ENCODE assay signal across 25 cellular contexts in genomic region chr12:65899289-65899688, GRCh38.
DNase-seq lines count a peak whose midpoint lies in the region; ATAC-seq and TF ChIP-seq lines count a peak whose summit lies in the region.
"Had no signal": no experiment of that assay in that cellular context is flagged by ENCODE, and none has a peak within 500 bp of the region (broad histone marks: within the 10 kb centered on the region; RNA-seq: fewer than 3 reads in every experiment).

No MANE protein-coding gene starts in this region.

- no peaks in the 10 kb centered on the region for H3K36me3 Mint-ChIP-seq in stimulated activated naive B cell treated with anti-CD40 and anti-IgM and Interleukin-4, amounts not matched to agents 10 μg/mL and 1 μg/mL and 100 μg/mL, for 72 hours
- H3K36me3 Mint-ChIP-seq: activated naive CD4-positive, alpha-beta T cell treated with anti-CD3 and anti-CD28 coated beads, Interleukin-2, amount 50 U/mL, for 72 hours; CD14-positive monocyte; stimulated activated memory B cell treated with anti-CD40 and anti-IgM and Interleukin-4, amounts not matched to agents 10 μg/mL and 1 μg/mL and 100 μg/mL, for 72 hours had no signal

- TF ChIP-seq CTCF in HCT116 (IDR thresholded peaks at IDR 0.05 in 2 of 3, conservative IDR thresholded peaks at IDR 0.05 in 1 of 3; ENCODE audit: borderline replicate concordance in 1 of 3, insufficient read depth in 1 of 3, low read depth in 2 of 3, low read length in 2 of 3): no peak
- TF ChIP-seq CTCF in RWPE2 (IDR thresholded peaks at IDR 0.05; ENCODE audit: poor library complexity, severe bottlenecking): no peak
- TF ChIP-seq CTCF in hepatocyte (IDR thresholded peaks at IDR 0.05; ENCODE audit: poor library complexity): no peak
- no peak for TF ChIP-seq CTCF in Peyer's patch (IDR thresholded peaks at IDR 0.05)

- H3K27me3 ChIP-seq in HCT116 (ENCODE audit: insufficient read depth, low read length): no peaks in the 10 kb centered on the region
- no peaks in the 10 kb centered on the region for H3K27me3 ChIP-seq in RWPE2 (ENCODE audit: insufficient read depth, poor library complexity, severe bottlenecking)
- H3K27me3 ChIP-seq in hepatocyte: no peaks in the 10 kb centered on the region
- no peaks in the 10 kb centered on the region for H3K27me3 ChIP-seq in trophoblast cell (ENCODE audit: insufficient read depth, low read length)
- H3K27me3 ChIP-seq in Peyer's patch: no peaks in the 10 kb centered on the region
- H3K27me3 ChIP-seq: suprapubic skin, uterus had no signal

- H2BK12ac ChIP-seq in trophoblast cell (ENCODE audit: low read length): no peak overlapping the region

- POLR2A ChIA-PET in HCT116 (lab: Charles Lee): no interaction called here

- H3K18ac ChIP-seq in trophoblast cell (ENCODE audit: low read length): no peak overlapping the region

- H3K79me1 ChIP-seq in trophoblast cell (ENCODE audit: low read length): peaks cover 12% of the 10 kb centered on the region

- no peaks in the 10 kb centered on the region for H3K9me2 ChIP-seq in HCT116 (ENCODE audit: insufficient read depth)
- no peaks in the 10 kb centered on the region for H3K9me2 ChIP-seq in hepatocyte (replicated peaks; ENCODE audit: insufficient read depth)

- H3K79me2 ChIP-seq in HCT116 (ENCODE audit: insufficient read depth, low read length) (peaks cover 100% of the 10 kb centered on the region), hepatocyte (peaks cover 39% of the 10 kb centered on the region), trophoblast cell (ENCODE audit: control insufficient read depth, insufficient read depth, low read length, poor library complexity) (no peaks in the 10 kb centered on the region)

- no TSS peak for BruUV-seq in HCT116 (replicated peaks; lab: Mats Ljungman, UMichigan)

- no peak for TF ChIP-seq POLR2A in HCT116 (IDR thresholded peaks at IDR 0.05; ENCODE audit: borderline replicate concordance, extremely low read depth, insufficient read depth, insufficient read length)
- no peak for TF ChIP-seq POLR2A in Peyer's patch (IDR thresholded peaks at IDR 0.05)

- DNase-seq in HCT116 (ENCODE audit: low read depth, low spot score) (no peak), RWPE2 (ENCODE audit: low spot score) (no peak), hepatocyte (ENCODE audit: low spot score) (no peak), trophoblast cell (peak; percentile 70 to 89), NCI-H1930 (lab: John Stamatoyannopoulos, UW) (no peak), Peyer's patch (no peak)
- DNase-seq in stimulated activated naive B cell treated with anti-CD40 and anti-IgM and Interleukin-4, amounts not matched to agents 10 μg/mL and 1 μg/mL and 100 μg/mL, for 72 hours: no peak
- DNase-seq: activated CD8-positive, alpha-beta memory T cell treated with anti-CD3 and anti-CD28 coated beads, Interleukin-2, amount 50 U/mL, for 4 hours; anterior cingulate cortex; central memory CD4-positive, alpha-beta T cell; dorsolateral prefrontal cortex; NCI-H146; NCI-H2171; NCI-H524; occipital lobe; retina; stimulated activated CD4-positive, alpha-beta T cell treated with anti-CD3 and anti-CD28 coated beads, Interleukin-2, amount 100 ng/mL, for 48 hours; T-helper 9 cell; uterus had no signal

- H3K4me1 Mint-ChIP-seq in stimulated activated naive B cell treated with anti-CD40 and anti-IgM and Interleukin-4, amounts not matched to agents 10 μg/mL and 1 μg/mL and 100 μg/mL, for 72 hours: no peaks in the 10 kb centered on the region
- H3K4me1 Mint-ChIP-seq: stimulated activated memory B cell treated with anti-CD40 and anti-IgM and Interleukin-4, amounts not matched to agents 10 μg/mL and 1 μg/mL and 100 μg/mL, for 72 hours had no signal

- H3K4me1 ChIP-seq in HCT116 (ENCODE audit: control insufficient read depth in 1 of 2, insufficient read depth in 2 of 2, low read length in 2 of 2) (peaks cover 79 to 96% of the 10 kb centered on the region in 2 experiments), RWPE2 (ENCODE audit: insufficient read depth, poor library complexity, severe bottlenecking) (peaks cover 37% of the 10 kb centered on the region), hepatocyte (ENCODE audit: insufficient read depth) (peaks cover 34% of the 10 kb centered on the region), trophoblast cell (ENCODE audit: control insufficient read depth in 1 of 2, insufficient read depth in 2 of 2, low read length in 2 of 2) (peaks cover 2 to 17% of the 10 kb centered on the region in 2 experiments), Peyer's patch (no peaks in the 10 kb centered on the region)
- H3K4me1 ChIP-seq: suprapubic skin, uterus had no signal

- H3K27me3 Mint-ChIP-seq in stimulated activated naive B cell treated with anti-CD40 and anti-IgM and Interleukin-4, amounts not matched to agents 10 μg/mL and 1 μg/mL and 100 μg/mL, for 72 hours: peaks cover 5 to 6% of the 10 kb centered on the region in 2 donors

- ATAC-seq in HCT116: no peak
- ATAC-seq in RWPE2 (ENCODE audit: low read depth): no peak
- ATAC-seq in stimulated activated naive B cell treated with anti-CD40 and anti-IgM and Interleukin-4, amounts not matched to agents 10 μg/mL and 1 μg/mL and 100 μg/mL, for 72 hours (replicated peaks): no peak
- ATAC-seq: activated naive CD4-positive, alpha-beta T cell treated with anti-CD3 and anti-CD28 coated beads, Interleukin-2, amount 50 U/mL, for 72 hours; stimulated activated memory B cell treated with anti-CD40 and anti-IgM and Interleukin-4, amounts not matched to agents 10 μg/mL and 1 μg/mL and 100 μg/mL, for 72 hours had no signal

- H4K20me1 ChIP-seq in HCT116 (ENCODE audit: insufficient read depth) (peaks cover 28% of the 10 kb centered on the region; the same call in 1 of the 2 replicates), hepatocyte (ENCODE audit: insufficient read depth, poor library complexity, severe bottlenecking) (no peaks in the 10 kb centered on the region)

- no peak overlapping the region for H3K4me3 Mint-ChIP-seq in stimulated activated naive B cell treated with anti-CD40 and anti-IgM and Interleukin-4, amounts not matched to agents 10 μg/mL and 1 μg/mL and 100 μg/mL, for 72 hours
- H3K4me3 Mint-ChIP-seq: CD14-positive monocyte; stimulated activated memory B cell treated with anti-CD40 and anti-IgM and Interleukin-4, amounts not matched to agents 10 μg/mL and 1 μg/mL and 100 μg/mL, for 72 hours had no signal

- H4K12ac ChIP-seq in trophoblast cell (ENCODE audit: low read depth, low read length): no peak overlapping the region

- no peak overlapping the region for H3K23ac ChIP-seq in trophoblast cell (ENCODE audit: low read length)

- intact Hi-C loops in HCT116 (cut with micrococcal nuclease): no loop called here

- CTCF ChIA-PET in HCT116 (lab: Charles Lee): no interaction called here

- H3K4me2 ChIP-seq in HCT116 (ENCODE audit: low read length) (no peak overlapping the region), hepatocyte (no peak overlapping the region), trophoblast cell (ENCODE audit: low read length) (no peak overlapping the region)
- H3K4me2 ChIP-seq: KMS-11 had no signal

- peak overlapping the region; percentile 50; the same call in 1 of the 2 replicates for H3K27ac ChIP-seq in HCT116 (ENCODE audit: low read depth, low read length)
- peak overlapping the region; percentile 47 for H3K27ac ChIP-seq in RWPE2 (ENCODE audit: poor library complexity, severe bottlenecking)
- peak overlapping the region; percentile 14 for H3K27ac ChIP-seq in hepatocyte
- peak overlapping the region; percentile 78 for H3K27ac ChIP-seq in trophoblast cell (ENCODE audit: low read depth, low read length)
- no peak overlapping the region for H3K27ac ChIP-seq in Peyer's patch
- H3K27ac ChIP-seq: dorsolateral prefrontal cortex, KMS-11, suprapubic skin, uterus had no signal

- H3K9ac ChIP-seq in HCT116 (ENCODE audit: low read length): no peak overlapping the region
- H3K9ac ChIP-seq in trophoblast cell (ENCODE audit: low read length): no peak overlapping the region
- H3K9ac ChIP-seq: KMS-11 had no signal

- H2BK120ac ChIP-seq in trophoblast cell (ENCODE audit: insufficient read depth, low read length, poor library complexity): no peak overlapping the region

- H2AFZ ChIP-seq in HCT116 (ENCODE audit: low read depth, low read length, poor library complexity, severe bottlenecking): no peak overlapping the region
- H2AFZ ChIP-seq in hepatocyte: no peak overlapping the region
- H2AFZ ChIP-seq in trophoblast cell (ENCODE audit: insufficient read depth, low read length, poor library complexity): no peak overlapping the region

- H4K91ac ChIP-seq in trophoblast cell (ENCODE audit: low read depth, low read length): no peak overlapping the region

- no peak overlapping the region for H3K4ac ChIP-seq in trophoblast cell (ENCODE audit: low read depth, low read length)

- no peak overlapping the region for H2BK5ac ChIP-seq in trophoblast cell (ENCODE audit: low read depth, low read length, poor library complexity)

- no peak overlapping the region for H4K8ac ChIP-seq in trophoblast cell (ENCODE audit: low read depth, low read length)

- RAD21 ChIA-PET in HCT116 (lab: Charles Lee; ENCODE audit: low non-redundant PET in 1 of 2, low total read pairs in 2 of 2, uncharacterized antibody in 2 of 2, unreplicated experiment in 2 of 2): no interaction called here

- H3K36me3 ChIP-seq in HCT116 (ENCODE audit: control insufficient read depth in 1 of 2, insufficient read depth in 2 of 2, low read length in 2 of 2) (no peaks in the 10 kb centered on the region; a peak in 2 of 4 replicates), RWPE2 (ENCODE audit: low read depth) (peaks cover 93% of the 10 kb centered on the region), hepatocyte (replicated peaks; ENCODE audit: insufficient read depth, low read depth) (no peaks in the 10 kb centered on the region), trophoblast cell (ENCODE audit: control insufficient read depth in 1 of 2, insufficient read depth in 2 of 2, low read length in 2 of 2) (no peaks in the 10 kb centered on the region), Peyer's patch (no peaks in the 10 kb centered on the region)
- H3K36me3 ChIP-seq: suprapubic skin, uterus had no signal

- H3K14ac ChIP-seq in trophoblast cell (ENCODE audit: low read length): no peak overlapping the region

- 64% methylated on average over 4 of the region's 4 CpGs for WGBS in hepatocyte (ENCODE audit: low lambda C conversion rate, missing lambda C conversion rate)
- no CpG with 5 or more reads among the region's 4 CpGs for WGBS in trophoblast cell (ENCODE audit: extremely low coverage, insufficient coverage, insufficient read length)

- H2AK5ac ChIP-seq in trophoblast cell (ENCODE audit: low read length): no peak overlapping the region

- TF ChIP-seq RAD21 in HCT116 (IDR thresholded peaks at IDR 0.05; ENCODE audit: low read depth): no peak

- no peaks in the 10 kb centered on the region for H3K9me3 ChIP-seq in HCT116 (ENCODE audit: control insufficient read depth in 1 of 2, insufficient read depth in 1 of 2, low read depth in 1 of 2, low read length in 2 of 2)
- no peaks in the 10 kb centered on the region for H3K9me3 ChIP-seq in RWPE2 (ENCODE audit: severe bottlenecking)
- no peaks in the 10 kb centered on the region for H3K9me3 ChIP-seq in hepatocyte (ENCODE audit: low read depth)
- no peaks in the 10 kb centered on the region for H3K9me3 ChIP-seq in trophoblast cell (ENCODE audit: insufficient read depth, low read depth, low read length)
- no peaks in the 10 kb centered on the region for H3K9me3 ChIP-seq in Peyer's patch
- H3K9me3 ChIP-seq: suprapubic skin, uterus had no signal

- H3K9me3 Mint-ChIP-seq in stimulated activated naive B cell treated with anti-CD40 and anti-IgM and Interleukin-4, amounts not matched to agents 10 μg/mL and 1 μg/mL and 100 μg/mL, for 72 hours: no peaks in the 10 kb centered on the region
- H3K9me3 Mint-ChIP-seq: activated naive CD4-positive, alpha-beta T cell treated with anti-CD3 and anti-CD28 coated beads, Interleukin-2, amount 50 U/mL, for 72 hours; activated T-helper 2 cell treated with anti-CD3 and anti-CD28 coated beads, Interferon-gamma antibody, Interleukin-2, Interleukin-4, amounts not matched to agents 10 μg/mL and 5 μg/mL and 100 μg/mL, durations not matched to agents 14 hours and 24 hours and 36 hours; CD14-positive monocyte; stimulated activated memory B cell treated with anti-CD40 and anti-IgM and Interleukin-4, amounts not matched to agents 10 μg/mL and 1 μg/mL and 100 μg/mL, for 72 hours had no signal

- no peak overlapping the region for H3K27ac Mint-ChIP-seq in stimulated activated naive B cell treated with anti-CD40 and anti-IgM and Interleukin-4, amounts not matched to agents 10 μg/mL and 1 μg/mL and 100 μg/mL, for 72 hours
- H3K27ac Mint-ChIP-seq: activated naive CD4-positive, alpha-beta T cell treated with anti-CD3 and anti-CD28 coated beads, Interleukin-2, amount 50 U/mL, for 72 hours; activated T-helper 2 cell treated with anti-CD3 and anti-CD28 coated beads, Interferon-gamma antibody, Interleukin-2, Interleukin-4, amounts not matched to agents 10 μg/mL and 5 μg/mL and 100 μg/mL, durations not matched to agents 14 hours and 24 hours and 36 hours; stimulated activated memory B cell treated with anti-CD40 and anti-IgM and Interleukin-4, amounts not matched to agents 10 μg/mL and 1 μg/mL and 100 μg/mL, for 72 hours had no signal

- no peak overlapping the region for H3K4me3 ChIP-seq in HCT116 (replicated peaks in 1 of 2; ENCODE audit: low read depth in 1 of 2, low read length in 2 of 2)
- H3K4me3 ChIP-seq in RWPE2 (ENCODE audit: severe bottlenecking): no peak overlapping the region
- no peak overlapping the region for H3K4me3 ChIP-seq in hepatocyte
- no peak overlapping the region for H3K4me3 ChIP-seq in trophoblast cell (ENCODE audit: low read depth, low read length)
- H3K4me3 ChIP-seq in Peyer's patch: no peak overlapping the region
- H3K4me3 ChIP-seq: dorsolateral prefrontal cortex, suprapubic skin, uterus had no signal

Comparison
In these comparisons a context has a peak if more than half of its experiments do, and no peak if none do; other contexts are left out.
1. DNase-seq: peak in trophoblast cell (2 of 2); none in HCT116 (single experiment), RWPE2 (single experiment), hepatocyte (single experiment), stimulated activated naive B cell treated with anti-CD40 and anti-IgM and Interleukin-4, amounts not matched to agents 10 μg/mL and 1 μg/mL and 100 μg/mL, for 72 hours (single experiment), NCI-H1930 (0 of 2) and Peyer's patch (0 of 3).
2. H3K27ac ChIP-seq: peak in HCT116 (single experiment), RWPE2 (single experiment), hepatocyte (single experiment) and trophoblast cell (single experiment); none in Peyer's patch (0 of 4).